15 cellular contexts compared by ENCODE assay signal in the genomic region with DNA sequence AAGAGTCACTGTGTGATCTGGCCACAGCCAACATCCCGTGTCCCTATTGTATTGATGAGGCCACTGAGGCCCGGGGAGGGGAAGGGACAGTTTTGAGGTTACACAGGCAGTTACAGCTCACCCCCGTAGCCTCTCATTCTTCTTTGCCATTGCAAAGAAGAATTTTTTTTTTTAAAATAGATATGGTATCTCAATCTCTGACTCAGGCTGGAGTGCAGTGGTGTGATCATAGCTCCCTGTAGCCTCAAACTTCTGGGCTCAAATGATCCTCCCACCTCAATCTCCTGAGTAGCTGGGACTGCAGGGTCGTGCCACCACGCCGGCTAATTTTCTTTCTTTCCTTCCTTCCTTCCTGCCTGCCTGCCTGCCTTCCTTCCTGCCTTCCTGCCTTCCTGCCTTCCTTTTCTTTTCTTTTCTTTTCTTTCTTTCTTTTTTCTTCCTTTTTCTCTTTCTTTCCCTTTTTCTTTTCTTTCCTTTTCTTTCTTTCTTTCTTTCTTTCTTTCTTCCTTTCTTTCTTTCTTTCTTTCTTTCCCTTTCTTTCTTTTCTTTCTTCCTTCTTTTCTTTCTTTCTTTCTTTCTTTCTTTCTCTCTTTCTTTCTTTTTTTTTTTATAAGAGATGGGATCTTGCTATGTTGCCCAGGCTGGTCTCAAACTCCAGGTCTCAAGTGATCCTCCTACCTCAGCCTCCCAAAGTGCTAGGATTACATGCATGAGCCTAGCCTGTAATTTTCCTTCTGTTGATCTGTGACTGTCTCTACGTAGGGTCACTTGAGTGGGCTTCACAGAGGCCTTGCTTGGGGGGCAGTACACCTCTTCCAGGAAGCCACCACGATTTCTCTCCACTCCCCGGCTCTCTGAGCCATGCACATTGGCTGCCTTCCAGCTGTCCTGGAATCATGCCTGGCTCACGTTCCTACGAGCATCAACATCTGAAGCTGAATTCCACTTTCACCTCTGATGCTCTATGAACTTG. TPM values are rescaled to one million over a fixed set of nuclear protein-coding genes. Genes with fewer than 3 reads are reported as not detected.
DNase-seq lines count a peak whose midpoint lies in the region; ATAC-seq and FAIRE-seq lines count a peak whose summit lies in the region.
"Had no signal": no experiment of that assay in that cellular context is flagged by ENCODE, and none has a peak within 500 bp of the region (broad histone marks: within the 10 kb centered on the region; RNA-seq: fewer than 3 reads in every experiment).

No MANE protein-coding gene starts in this region.

- no peak for DNase-seq in activated T-cell treated with anti-CD3 and anti-CD28 coated beads, Interleukin-2, amount 50 U/mL, for 72 hours
- no peak for DNase-seq in activated T-cell treated with anti-CD3 and anti-CD28 coated beads, Interleukin-2, amount 50 U/mL, for 24 hours
- DNase-seq in activated T-helper 2 cell treated with anti-CD3 and anti-CD28 coated beads, Interferon-gamma antibody, Interleukin-2, Interleukin-4, amounts not matched to agents 10 μg/mL and 5 μg/mL and 100 μg/mL, durations not matched to agents 14 hours and 24 hours and 36 hours (ENCODE audit: low spot score) = no peak
- DNase-seq in glomerular visceral epithelial cell (ENCODE audit: extremely low spot score) = peak; percentile 51
- DNase-seq in urothelium cell line (ENCODE audit: low spot score) = peak; percentile 64
- no peak for DNase-seq in activated CD4-positive, CD25-positive, alpha-beta regulatory T cell (lab: John Stamatoyannopoulos, UW)
- DNase-seq in HT-29 (ENCODE audit: low spot score) = no peak
- no peak for DNase-seq in NCI-H524 (lab: John Stamatoyannopoulos, UW)
- DNase-seq: activated T-cell treated with anti-CD3 and anti-CD28 coated beads for 4 hours; cerebellar nuclear complex; GF-D8; NCI-H524 treated with DMSO at 0.1 percent for 48 hours; stimulated activated CD4-positive, alpha-beta T cell treated with anti-CD3 and anti-CD28 coated beads, Interleukin-4, amount 100 ng/mL, for 1 hour had no signal

- no peaks in the 10 kb centered on the region for H3K36me3 Mint-ChIP-seq in activated T-cell treated with anti-CD3 and anti-CD28 coated beads, Interleukin-2, amount 50 U/mL, for 72 hours (ENCODE audit: insufficient read depth in 2 of 2)
- no peaks in the 10 kb centered on the region for H3K36me3 Mint-ChIP-seq in activated T-cell treated with anti-CD3 and anti-CD28 coated beads, Interleukin-2, amount 50 U/mL, for 24 hours (ENCODE audit: low read depth)
- H3K36me3 Mint-ChIP-seq in activated T-helper 2 cell treated with anti-CD3 and anti-CD28 coated beads, Interferon-gamma antibody, Interleukin-2, Interleukin-4, amounts not matched to agents 10 μg/mL and 5 μg/mL and 100 μg/mL, durations not matched to agents 14 hours and 24 hours and 36 hours (ENCODE audit: low read depth) = no peaks in the 10 kb centered on the region

- H3K27me3 Mint-ChIP-seq in activated T-cell treated with anti-CD3 and anti-CD28 coated beads, Interleukin-2, amount 50 U/mL, for 72 hours (ENCODE audit: low read depth) = peaks cover 8% of the 10 kb centered on the region
- peaks cover 17% of the 10 kb centered on the region for H3K27me3 Mint-ChIP-seq in activated T-cell treated with anti-CD3 and anti-CD28 coated beads, Interleukin-2, amount 50 U/mL, for 24 hours
- H3K27me3 Mint-ChIP-seq in activated T-helper 2 cell treated with anti-CD3 and anti-CD28 coated beads, Interferon-gamma antibody, Interleukin-2, Interleukin-4, amounts not matched to agents 10 μg/mL and 5 μg/mL and 100 μg/mL, durations not matched to agents 14 hours and 24 hours and 36 hours (ENCODE audit: low read depth) = peaks cover 6% of the 10 kb centered on the region

- H3K4me3 Mint-ChIP-seq in activated T-cell treated with anti-CD3 and anti-CD28 coated beads, Interleukin-2, amount 50 U/mL, for 72 hours = no peak overlapping the region
- H3K4me3 Mint-ChIP-seq in activated T-cell treated with anti-CD3 and anti-CD28 coated beads, Interleukin-2, amount 50 U/mL, for 24 hours = no peak overlapping the region
- H3K4me3 Mint-ChIP-seq in activated T-helper 2 cell treated with anti-CD3 and anti-CD28 coated beads, Interferon-gamma antibody, Interleukin-2, Interleukin-4, amounts not matched to agents 10 μg/mL and 5 μg/mL and 100 μg/mL, durations not matched to agents 14 hours and 24 hours and 36 hours (ENCODE audit: low read depth) = no peak overlapping the region
- H3K4me3 Mint-ChIP-seq: neural crest cell had no signal

- intact Hi-C loops in activated T-helper 2 cell treated with anti-CD3 and anti-CD28 coated beads, Interferon-gamma antibody, Interleukin-2, Interleukin-4, amounts not matched to agents 10 μg/mL and 5 μg/mL and 100 μg/mL, durations not matched to agents 14 hours and 24 hours and 36 hours (cut with micrococcal nuclease) = no loop called here

- no peak for ATAC-seq in activated T-cell treated with anti-CD3 and anti-CD28 coated beads, Interleukin-2, amount 50 U/mL, for 72 hours (replicated peaks in 1 of 2)

- H3K27ac Mint-ChIP-seq in activated T-cell treated with anti-CD3 and anti-CD28 coated beads, Interleukin-2, amount 50 U/mL, for 72 hours = peak overlapping the region; percentile 43
- H3K27ac Mint-ChIP-seq in activated T-cell treated with anti-CD3 and anti-CD28 coated beads, Interleukin-2, amount 50 U/mL, for 24 hours = no peak overlapping the region
- peak overlapping the region; percentile 19 for H3K27ac Mint-ChIP-seq in activated T-helper 2 cell treated with anti-CD3 and anti-CD28 coated beads, Interferon-gamma antibody, Interleukin-2, Interleukin-4, amounts not matched to agents 10 μg/mL and 5 μg/mL and 100 μg/mL, durations not matched to agents 14 hours and 24 hours and 36 hours

- FAIRE-seq in urothelium cell line (lab: Jason Lieb, UNC) = peak; percentile 27

- no peaks in the 10 kb centered on the region for H3K9me3 Mint-ChIP-seq in activated T-cell treated with anti-CD3 and anti-CD28 coated beads, Interleukin-2, amount 50 U/mL, for 72 hours
- H3K9me3 Mint-ChIP-seq in activated T-cell treated with anti-CD3 and anti-CD28 coated beads, Interleukin-2, amount 50 U/mL, for 24 hours = peaks cover 4% of the 10 kb centered on the region
- peaks cover 11% of the 10 kb centered on the region for H3K9me3 Mint-ChIP-seq in activated T-helper 2 cell treated with anti-CD3 and anti-CD28 coated beads, Interferon-gamma antibody, Interleukin-2, Interleukin-4, amounts not matched to agents 10 μg/mL and 5 μg/mL and 100 μg/mL, durations not matched to agents 14 hours and 24 hours and 36 hours

- peaks cover 22% of the 10 kb centered on the region for H3K4me1 Mint-ChIP-seq in activated T-cell treated with anti-CD3 and anti-CD28 coated beads, Interleukin-2, amount 50 U/mL, for 72 hours (ENCODE audit: low read depth)
- H3K4me1 Mint-ChIP-seq in activated T-cell treated with anti-CD3 and anti-CD28 coated beads, Interleukin-2, amount 50 U/mL, for 24 hours (ENCODE audit: low read depth) = peaks cover 12% of the 10 kb centered on the region
- H3K4me1 Mint-ChIP-seq in activated T-helper 2 cell treated with anti-CD3 and anti-CD28 coated beads, Interferon-gamma antibody, Interleukin-2, Interleukin-4, amounts not matched to agents 10 μg/mL and 5 μg/mL and 100 μg/mL, durations not matched to agents 14 hours and 24 hours and 36 hours (ENCODE audit: low read depth) = peaks cover 18% of the 10 kb centered on the region

RNA-seq across cellular contexts. Expression of a gene that starts 31.3 kb away (rescaled TPM):
- total RNA-seq in activated T-cell treated with anti-CD3 and anti-CD28 coated beads, Interleukin-2, amount 50 U/mL, for 72 hours = not detected
- not detected in 2 replicates for total RNA-seq in activated T-helper 2 cell treated with anti-CD3 and anti-CD28 coated beads, Interferon-gamma antibody, Interleukin-2, Interleukin-4, amounts not matched to agents 10 μg/mL and 5 μg/mL and 100 μg/mL, durations not matched to agents 14 hours and 24 hours and 36 hours
- not detected in 2 replicates for total RNA-seq in HT-29 (2014; rRNA removed; shearing (Covaris generic))
- total RNA-seq: neural crest cell; T-helper 1 cell treated with Interleukin-12 subunit alpha and Interleukin-12 subunit beta and Interleukin-4 antibody, amounts not matched to agents 30 ng/mL and 1 ng/mL, for 36 hours had no signal

RNA-seq across cellular contexts. Expression of a gene that starts 50.0 kb away (rescaled TPM):
- total RNA-seq in activated T-cell treated with anti-CD3 and anti-CD28 coated beads, Interleukin-2, amount 50 U/mL, for 72 hours = 1 to 10 TPM in 1 of 2 donors, not detected in 1; 1.8 TPM
- 0.90 and 0.94 TPM in 2 replicates for total RNA-seq in activated T-helper 2 cell treated with anti-CD3 and anti-CD28 coated beads, Interferon-gamma antibody, Interleukin-2, Interleukin-4, amounts not matched to agents 10 μg/mL and 5 μg/mL and 100 μg/mL, durations not matched to agents 14 hours and 24 hours and 36 hours
- 7.3 and 9.8 TPM in 2 replicates for total RNA-seq in HT-29 (2014; rRNA removed; shearing (Covaris generic))

Comparison
In these comparisons a context has a peak if more than half of its experiments do, and no peak if none do; other contexts are left out.
1. DNase-seq: peak in glomerular visceral epithelial cell (single experiment) and urothelium cell line (single experiment); none in activated T-cell treated with anti-CD3 and anti-CD28 coated beads, Interleukin-2, amount 50 U/mL, for 72 hours (0 of 2), activated T-cell treated with anti-CD3 and anti-CD28 coated beads, Interleukin-2, amount 50 U/mL, for 24 hours (single experiment), activated T-helper 2 cell treated with anti-CD3 and anti-CD28 coated beads, Interferon-gamma antibody, Interleukin-2, Interleukin-4, amounts not matched to agents 10 μg/mL and 5 μg/mL and 100 μg/mL, durations not matched to agents 14 hours and 24 hours and 36 hours (single experiment), activated CD4-positive, CD25-positive, alpha-beta regulatory T cell (0 of 4), HT-29 (single experiment) and NCI-H524 (0 of 2).